ENCODE assay signal across 15 cellular contexts in the genomic region with DNA sequence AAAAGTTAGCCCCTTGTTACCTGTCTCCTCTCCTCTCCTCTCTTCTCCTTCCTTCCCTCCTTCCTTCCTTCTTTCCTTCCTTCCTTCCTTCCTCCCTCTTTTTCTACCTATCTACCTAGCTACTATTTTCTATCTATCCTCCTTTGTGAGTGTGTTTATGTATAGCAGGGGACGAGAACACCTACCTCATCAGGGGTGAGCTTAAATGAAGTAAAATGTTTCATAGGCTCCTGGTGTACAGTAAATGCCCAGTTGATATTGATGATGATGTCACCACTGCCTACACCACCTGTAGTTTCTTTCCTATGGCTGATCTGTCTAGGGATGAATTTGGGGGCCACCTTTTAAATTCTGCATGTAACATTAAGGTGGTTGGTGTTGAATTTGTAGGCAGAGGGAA. TPM values are rescaled to one million over a fixed set of nuclear protein-coding genes. Genes with fewer than 3 reads are reported as not detected.
DNase-seq lines count a peak whose midpoint lies in the region; ATAC-seq and TF ChIP-seq lines count a peak whose summit lies in the region.
"Had no signal": no experiment of that assay in that cellular context is flagged by ENCODE, and none has a peak within 500 bp of the region (broad histone marks: within the 10 kb centered on the region; RNA-seq: fewer than 3 reads in every experiment).

No MANE protein-coding gene starts in this region.

- H3K4me2 ChIP-seq in BLaER1, result peak overlapping the region; percentile 86
- peak overlapping the region; percentile 33 for H3K4me2 ChIP-seq in IMR-90 (ENCODE audit: low read depth, low read length)

- no peak for TF ChIP-seq RAD21 in IMR-90 (IDR thresholded peaks at IDR 0.05; ENCODE audit: low read length)

- H2BK5ac ChIP-seq in IMR-90 (ENCODE audit: low read depth, low read length, poor library complexity, severe bottlenecking), result peak overlapping the region; percentile 66

- H3K23ac ChIP-seq in IMR-90 (ENCODE audit: low read depth, low read length), result peak overlapping the region; percentile 90

- H3K27me3 Mint-ChIP-seq in chondrocyte (ENCODE audit: low read depth) (no peaks in the 10 kb centered on the region), osteocyte (ENCODE audit: unreplicated experiment) (no peaks in the 10 kb centered on the region)

- intact Hi-C loops in IMR-90 (cut with micrococcal nuclease), result no loop called here

- H3K4me1 Mint-ChIP-seq in chondrocyte (ENCODE audit: low read depth) (peaks cover 65% of the 10 kb centered on the region), osteocyte (ENCODE audit: unreplicated experiment) (peaks cover 62% of the 10 kb centered on the region)

- H4K5ac ChIP-seq in IMR-90 (ENCODE audit: low read depth, low read length), result peak overlapping the region; percentile 49; the same call in 1 of the 2 replicates

- H4K8ac ChIP-seq in IMR-90 (ENCODE audit: low read depth in 2 of 2, low read length in 2 of 2), result peak overlapping the region; percentile 5 to 41; a peak in 1 of 4 replicates

- dilution Hi-C loops in IMR-90 (cut with HindIII; ENCODE audit: low sequenced_read_pairs, unreplicated experiment), result no loop called here

- H3K36me3 ChIP-seq in BLaER1 (peaks cover 51% of the 10 kb centered on the region), IMR-90 (ENCODE audit: control insufficient read depth, insufficient read depth, low read length) (no peaks in the 10 kb centered on the region)

- H3K27ac Mint-ChIP-seq in chondrocyte (ENCODE audit: unreplicated experiment) (peak overlapping the region; percentile 80), osteocyte (ENCODE audit: unreplicated experiment) (peak overlapping the region; percentile 48)

- DNase-seq in IMR-90 (no peak), chondrocyte (ENCODE audit: low spot score) (no peak), osteocyte (ENCODE audit: extremely low spot score, unreplicated experiment) (no peak), G401 (ENCODE audit: low spot score) (no peak), SKM-1 (lab: John Stamatoyannopoulos, UW; ENCODE audit: unreplicated experiment) (no peak)
- DNase-seq: DMS 273 treated with DMSO at 0.1 percent for 48 hours, GM23248, NCI-H187 treated with DMSO at 0.1 percent for 48 hours, NCI-H2171 treated with DMSO at 0.1 percent for 48 hours, NCI-H748 treated with DMSO at 0.1 percent for 48 hours, OCI-M1 had no signal

- H3K18ac ChIP-seq in IMR-90 (ENCODE audit: low read depth, low read length), result peak overlapping the region; percentile 9; the same call in 1 of the 2 replicates

- H3K9ac ChIP-seq in BLaER1 (no peak overlapping the region), IMR-90 (ENCODE audit: low read depth, low read length) (0 out of 2 replicates have a peak overlapping the region, but pooled peaks have one; percentile 14)
- H3K9ac ChIP-seq: GM23248 had no signal

- TF ChIP-seq CTCF in IMR-90 (conservative IDR thresholded peaks at IDR 0.05; ENCODE audit: low read depth, low read length) (no peak), chondrocyte (IDR thresholded peaks at IDR 0.05) (no peak), osteocyte (IDR thresholded peaks at IDR 0.05) (no peak)

- H3K4me3 Mint-ChIP-seq in chondrocyte (ENCODE audit: unreplicated experiment) (no peak overlapping the region), osteocyte (ENCODE audit: unreplicated experiment) (no peak overlapping the region)

- H2BK15ac ChIP-seq in IMR-90 (ENCODE audit: low read depth, low read length), result peak overlapping the region; percentile 77; the same call in 2 of the 3 replicates

- peak overlapping the region; percentile 49; the same call in 1 of the 2 replicates for H2AK5ac ChIP-seq in IMR-90 (ENCODE audit: low read depth, low read length)

- CTCF ChIA-PET in IMR-90 (lab: Yijun Ruan, JAX), result interaction anchor here (0.6 kb wide), 1 partner anchor 62 kb away, joined by 3 read pairs; no protein-coding TSS in a partner anchor

- no peak overlapping the region for H2AFZ ChIP-seq in IMR-90 (replicated peaks; ENCODE audit: low read length, poor library complexity)
- H2AFZ ChIP-seq: GM23248 had no signal

- H3K4me3 ChIP-seq in BLaER1, result no peak overlapping the region
- H3K4me3 ChIP-seq in IMR-90 (ENCODE audit: insufficient read depth, low read depth, low read length), result no peak overlapping the region
- H3K4me3 ChIP-seq: GM23248 had no signal

- H3K56ac ChIP-seq in IMR-90 (ENCODE audit: extremely low read depth, insufficient read depth, low read length), result no peak overlapping the region

- H3K4me1 ChIP-seq in BLaER1 (peaks cover 55% of the 10 kb centered on the region), IMR-90 (ENCODE audit: control insufficient read depth, insufficient read depth, low read length) (peaks cover 21% of the 10 kb centered on the region)

- peak overlapping the region; percentile 70 for H3K4ac ChIP-seq in IMR-90 (ENCODE audit: low read depth, low read length)

- POLR2A ChIA-PET in IMR-90 (lab: Charles Lee; ENCODE audit: unreplicated experiment), result no interaction called here

- no peaks in the 10 kb centered on the region for H3K36me3 Mint-ChIP-seq in chondrocyte (ENCODE audit: low read depth)
- peaks cover 10% of the 10 kb centered on the region for H3K36me3 Mint-ChIP-seq in osteocyte (ENCODE audit: unreplicated experiment)

- H3K27me3 ChIP-seq in BLaER1, result no peaks in the 10 kb centered on the region
- H3K27me3 ChIP-seq in IMR-90 (ENCODE audit: control insufficient read depth, insufficient read depth, low read length), result no peaks in the 10 kb centered on the region

- TF ChIP-seq POLR2A in IMR-90 (IDR thresholded peaks at IDR 0.05; ENCODE audit: low read depth, low read length), result no peak

- WGBS in IMR-90 (ENCODE audit: extremely low coverage in 2 of 2, insufficient read length in 1 of 2), 2 experiments, result no CpG with 5 or more reads among the region's 1 CpG

- in situ Hi-C loops in IMR-90 (cut with MboI; ENCODE audit: low sequenced_read_pairs), result loop anchor here (10.0 kb wide), 1 partner anchor 182 kb away; no protein-coding TSS in a partner anchor
- in situ Hi-C loops in G401 (cut with HindIII; ENCODE audit: low sequenced_read_pairs), result no loop called here

- BruUV-seq in IMR-90 (replicated peaks; lab: Mats Ljungman, UMichigan), result no TSS peak

- H4K20me1 ChIP-seq in BLaER1 (peaks cover 84% of the 10 kb centered on the region), IMR-90 (ENCODE audit: insufficient read depth, low read length) (peaks cover 21% of the 10 kb centered on the region; the same call in 1 of the 2 replicates)

- peak overlapping the region; percentile 71 for H2BK20ac ChIP-seq in IMR-90 (ENCODE audit: low read depth, low read length)

- H4K91ac ChIP-seq in IMR-90 (ENCODE audit: insufficient read depth, low read depth, low read length), result peak overlapping the region; percentile 74

- H3K9me3 Mint-ChIP-seq in chondrocyte (ENCODE audit: low read depth) (no peaks in the 10 kb centered on the region), osteocyte (ENCODE audit: unreplicated experiment) (no peaks in the 10 kb centered on the region)

- peaks cover 10 to 44% of the 10 kb centered on the region in 2 experiments for H3K79me1 ChIP-seq in IMR-90 (ENCODE audit: low read depth in 1 of 2, low read length in 2 of 2)

- no peak for ATAC-seq in IMR-90 (ENCODE audit: low read depth)
- no peak for ATAC-seq in HG03045 (IDR thresholded peaks at IDR 0.05; ENCODE audit: unreplicated experiment)
- no peak for ATAC-seq in HG03039 (IDR thresholded peaks at IDR 0.05; ENCODE audit: unreplicated experiment)

- peaks cover 12% of the 10 kb centered on the region for H3K9me1 ChIP-seq in IMR-90 (ENCODE audit: insufficient read depth, low read length)

- peak overlapping the region; percentile 58 for H2BK120ac ChIP-seq in IMR-90 (ENCODE audit: low read depth, low read length)

- peak overlapping the region; percentile 50; the same call in 1 of the 2 replicates for H3K14ac ChIP-seq in IMR-90 (replicated peaks; ENCODE audit: low read depth, low read length)

- H3K9me3 ChIP-seq in BLaER1, result peaks cover 18% of the 10 kb centered on the region
- no peaks in the 10 kb centered on the region for H3K9me3 ChIP-seq in IMR-90 (ENCODE audit: control insufficient read depth, insufficient read depth, low read length)

- H2AK9ac ChIP-seq in IMR-90 (replicated peaks; ENCODE audit: low read depth, low read length, poor library complexity), result no peak overlapping the region

- no peak overlapping the region for H3K27ac ChIP-seq in BLaER1
- H3K27ac ChIP-seq in IMR-90 (ENCODE audit: insufficient read depth, low read length), result peak overlapping the region; percentile 17; the same call in 1 of the 2 replicates
- H3K27ac ChIP-seq: GM23248, RWPE1 had no signal

TF ChIP-seq in IMR-90, 13 proteins besides CTCF, POLR2A, EP300 and RAD21:
- TF ChIP-seq, protein P1, sequence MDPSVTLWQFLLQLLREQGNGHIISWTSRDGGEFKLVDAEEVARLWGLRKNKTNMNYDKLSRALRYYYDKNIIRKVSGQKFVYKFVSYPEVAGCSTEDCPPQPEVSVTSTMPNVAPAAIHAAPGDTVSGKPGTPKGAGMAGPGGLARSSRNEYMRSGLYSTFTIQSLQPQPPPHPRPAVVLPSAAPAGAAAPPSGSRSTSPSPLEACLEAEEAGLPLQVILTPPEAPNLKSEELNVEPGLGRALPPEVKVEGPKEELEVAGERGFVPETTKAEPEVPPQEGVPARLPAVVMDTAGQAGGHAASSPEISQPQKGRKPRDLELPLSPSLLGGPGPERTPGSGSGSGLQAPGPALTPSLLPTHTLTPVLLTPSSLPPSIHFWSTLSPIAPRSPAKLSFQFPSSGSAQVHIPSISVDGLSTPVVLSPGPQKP (IDR thresholded peaks at IDR 0.05; ENCODE audit: borderline replicate concordance, low read depth, low read length), result no peak
- TF ChIP-seq RCOR1 (IDR thresholded peaks at IDR 0.05; ENCODE audit: insufficient replicate concordance, low read length) (no peak), RFX5 (IDR thresholded peaks at IDR 0.05; ENCODE audit: low read depth, low read length) (no peak), FOS (IDR thresholded peaks at IDR 0.05; ENCODE audit: low read depth, low read length) (no peak), MAZ (IDR thresholded peaks at IDR 0.05; ENCODE audit: borderline replicate concordance, low read depth, low read length) (no peak), BHLHE40 (IDR thresholded peaks at IDR 0.05; ENCODE audit: low read depth, low read length) (no peak)

RNA-seq across cellular contexts. Expression of a gene that starts 4.3 kb away (rescaled TPM):
- total RNA-seq in IMR-90 (2012; rRNA removed) (141 and 189 TPM in 2 replicates), chondrocyte (94.9 to 110 TPM (median 103 TPM) in 3 replicates), osteocyte (115 and 121 TPM in 2 replicates)
- polyA plus RNA-seq in IMR-90 (2012; rRNA removed), result 51.6 and 63.3 TPM in 2 replicates
- 17.1 and 25.4 TPM in 2 replicates for polyA plus RNA-seq in IMR-90 (2012; cell fraction: cytosol; rRNA removed)
- 18.8 and 130 TPM in 2 replicates for polyA plus RNA-seq in IMR-90 (2012; cell fraction: nucleus; rRNA removed; ENCODE audit: low replicate concordance)
- 63.9 and 84.5 TPM in 2 replicates for total RNA-seq in G401 (2014; rRNA removed; shearing (Covaris generic))
